Comparison of ENCODE assay signal across 9 cellular contexts in genomic region chr12:7495136-7495535, GRCh38. TPM values are rescaled to one million over a fixed set of nuclear protein-coding genes. Genes with fewer than 3 reads are reported as not detected.
"Had no signal": no experiment of that assay in that cellular context is flagged by ENCODE, and none has a peak within 500 bp of the region (broad histone marks: within the 10 kb centered on the region; RNA-seq: fewer than 3 reads in every experiment).

No MANE protein-coding gene starts in this region.

- H3K4me3 Mint-ChIP-seq: HFFc6, IgD-negative memory B cell had no signal

- DNase-seq: GOT3, H7, HFFc6, KBM-7 had no signal

- H3K4me1 ChIP-seq: HAP-1 had no signal

- H3K36me3 ChIP-seq: HAP-1 had no signal

- H3K9me3 Mint-ChIP-seq: HFFc6 had no signal

- H3K4me1 Mint-ChIP-seq: IgD-negative memory B cell had no signal

- H3K9me3 ChIP-seq: HAP-1 had no signal

- H3K27ac Mint-ChIP-seq: HFFc6, IgD-negative memory B cell had no signal

- H3K27ac ChIP-seq: HL-60 had no signal

- ATAC-seq: HCT116 had no signal

- H3K4me3 ChIP-seq: HAP-1 had no signal

RNA-seq across cellular contexts. Expression of gene CD163, which starts 8.4 kb away (rescaled TPM):
- total RNA-seq: H4 had no signal

RNA-seq across cellular contexts. Expression of gene CD163L1, which starts 51.2 kb away (rescaled TPM):
- polyA plus RNA-seq: IgD-negative memory B cell had no signal
